ENCODE assay signal across 7 cellular contexts in genomic region chr15:73965094-73965729, GRCh38. TPM values are rescaled to one million over a fixed set of nuclear protein-coding genes. Genes with fewer than 3 reads are reported as not detected.
DNase-seq lines count a peak whose midpoint lies in the region; ATAC-seq and TF ChIP-seq lines count a peak whose summit lies in the region.

No MANE protein-coding gene starts in this region.

- peak overlapping the region; percentile 74 for H3K27ac Mint-ChIP-seq in activated naive CD4-positive, alpha-beta T cell treated with anti-CD3 and anti-CD28 coated beads, Interleukin-2, amount 50 U/mL, for 24 hours
- peak overlapping the region; percentile 30 for H3K27ac Mint-ChIP-seq in neural crest cell (ENCODE audit: unreplicated experiment)

- no peaks in the 10 kb centered on the region for H3K9me3 Mint-ChIP-seq in activated naive CD4-positive, alpha-beta T cell treated with anti-CD3 and anti-CD28 coated beads, Interleukin-2, amount 50 U/mL, for 24 hours
- no peaks in the 10 kb centered on the region for H3K9me3 Mint-ChIP-seq in neural crest cell

- peak; percentile 18 for ATAC-seq in GM21381 (IDR thresholded peaks at IDR 0.05; ENCODE audit: unreplicated experiment)
- peak; percentile 22 for ATAC-seq in HG03571 (IDR thresholded peaks at IDR 0.05; ENCODE audit: unreplicated experiment)
- ATAC-seq in GM21737 (IDR thresholded peaks at IDR 0.05; ENCODE audit: unreplicated experiment), result no peak

- TF ChIP-seq POLR2A in erythroblast (IDR thresholded peaks at IDR 0.05; ENCODE audit: low read length), result no peak

- H3K4me1 Mint-ChIP-seq in activated naive CD4-positive, alpha-beta T cell treated with anti-CD3 and anti-CD28 coated beads, Interleukin-2, amount 50 U/mL, for 24 hours, result peaks cover 30% of the 10 kb centered on the region
- peaks cover 22% of the 10 kb centered on the region for H3K4me1 Mint-ChIP-seq in neural crest cell

- DNase-seq in neural crest cell (ENCODE audit: low read depth, low spot score) (no peak), erythroblast (lab: John Stamatoyannopoulos, UW) (no peak), NCI-H2029 treated with DMSO at 0.1 percent for 48 hours (lab: John Stamatoyannopoulos, UW) (no peak)

- H3K4me3 Mint-ChIP-seq in activated naive CD4-positive, alpha-beta T cell treated with anti-CD3 and anti-CD28 coated beads, Interleukin-2, amount 50 U/mL, for 24 hours, result peak overlapping the region; percentile 72
- H3K4me3 Mint-ChIP-seq in neural crest cell, result no peak overlapping the region

- peak; percentile 31 for TF ChIP-seq CTCF in neural crest cell (conservative IDR thresholded peaks at IDR 0.05)

- no peaks in the 10 kb centered on the region for H3K27me3 Mint-ChIP-seq in activated naive CD4-positive, alpha-beta T cell treated with anti-CD3 and anti-CD28 coated beads, Interleukin-2, amount 50 U/mL, for 24 hours
- no peaks in the 10 kb centered on the region for H3K27me3 Mint-ChIP-seq in neural crest cell (ENCODE audit: low read depth)

- H3K36me3 Mint-ChIP-seq in activated naive CD4-positive, alpha-beta T cell treated with anti-CD3 and anti-CD28 coated beads, Interleukin-2, amount 50 U/mL, for 24 hours, result no peaks in the 10 kb centered on the region
- H3K36me3 Mint-ChIP-seq in neural crest cell (ENCODE audit: low read depth), result no peaks in the 10 kb centered on the region

RNA-seq across cellular contexts. Expression of gene STOML1, which starts 26.9 kb away (rescaled TPM):
- 8.7 and 9.7 TPM in 2 replicates for total RNA-seq in neural crest cell

RNA-seq across cellular contexts. Expression of gene PML, which starts 29.3 kb away (rescaled TPM):
- 30.6 and 38.0 TPM in 2 replicates for total RNA-seq in neural crest cell

RNA-seq across cellular contexts. Expression of gene LOXL1, which starts 39.0 kb away (rescaled TPM):
- total RNA-seq in neural crest cell, result 17.3 and 19.9 TPM in 2 replicates
